In genomic region chr20:20665200-20665599, GRCh38 we compare ENCODE assay signal across 2 cellular contexts.
TF ChIP-seq lines count a peak whose summit lies in the region.

No MANE protein-coding gene starts in this region.

TF ChIP-seq in HEK293, 187 proteins besides CTCF, POLR2A, EP300 and RAD21:
- TF ChIP-seq PRDM10 (tag by site-specific recombination; IDR thresholded peaks at IDR 0.05) = peak; percentile 61
- no peak for TF ChIP-seq ZBTB11 (tag by site-specific recombination; conservative IDR thresholded peaks at IDR 0.05; ENCODE audit: low read depth)

TF ChIP-seq in HepG2, 621 proteins besides CTCF, POLR2A, EP300 and RAD21 (continued from another document):
- TF ChIP-seq ZBTB40 (IDR thresholded peaks at IDR 0.05) = no peak
- no peak for TF ChIP-seq ZBTB40 (CRISPR knock-in tag; IDR thresholded peaks at IDR 0.05)
- no peak for TF ChIP-seq ZBED4 (CRISPR knock-in tag; IDR thresholded peaks at IDR 0.05; ENCODE audit: borderline replicate concordance)
- no peak for TF ChIP-seq CREB3 (CRISPR knock-in tag; IDR thresholded peaks at IDR 0.05)
- TF ChIP-seq ZBTB46 (CRISPR knock-in tag; IDR thresholded peaks at IDR 0.05; ENCODE audit: borderline replicate concordance) = no peak
- TF ChIP-seq SAFB2 (CRISPR knock-in tag; IDR thresholded peaks at IDR 0.05; ENCODE audit: borderline replicate concordance, low read depth) = no peak
TF ChIP-seq in HepG2: peak in this region for 0.
